In the genomic region with DNA sequence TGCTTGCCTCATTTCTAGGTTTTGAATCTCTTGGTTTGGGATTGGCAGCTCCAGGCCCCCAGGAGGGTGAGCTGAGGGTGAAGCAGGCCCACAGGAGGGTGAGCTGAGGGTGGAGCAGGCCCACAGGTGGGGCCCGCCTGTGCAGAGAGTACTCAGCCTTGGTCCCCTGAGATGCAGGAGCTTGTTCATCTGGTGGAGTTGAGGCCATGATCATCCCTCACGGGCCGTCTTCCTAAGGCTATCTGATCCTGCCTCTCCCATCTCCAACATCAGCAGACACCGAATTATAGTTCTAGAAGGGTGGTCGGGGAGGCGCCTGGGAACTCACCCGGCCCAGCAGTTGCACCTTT, we compare ENCODE assay signal across 27 cellular contexts.
A peak's percentile ranks its signal among the peaks of the same experiment; 100 is the strongest.
DNase-seq lines count a peak whose midpoint lies in the region; ATAC-seq and TF ChIP-seq lines count a peak whose summit lies in the region.
"Had no signal": no experiment of that assay in that cellular context is flagged by ENCODE, and none has a peak within 500 bp of the region (broad histone marks: within the 10 kb centered on the region; RNA-seq: fewer than 3 reads in every experiment).

No MANE protein-coding gene starts in this region.

- CTCF ChIA-PET in HEK293 (lab: Yijun Ruan, JAX) (interaction anchor here (0.5 kb wide), 1 partner anchor 287 kb away, joined by 3 read pairs; no protein-coding TSS in a partner anchor), mammary epithelial cell (lab: Charles Lee; ENCODE audit: low non-redundant PET) (no interaction called here)

- H3K27me3 Mint-ChIP-seq in chondrocyte (ENCODE audit: low read depth), result peaks cover 41% of the 10 kb centered on the region
- peaks cover 9% of the 10 kb centered on the region for H3K27me3 Mint-ChIP-seq in mesothelial cell of epicardium (ENCODE audit: low read depth)

- DNase-seq in chondrocyte (ENCODE audit: low spot score) (peak; percentile 49), mesothelial cell of epicardium (ENCODE audit: low spot score in 2 of 2, unreplicated experiment in 2 of 2) (no peak), mammary epithelial cell (no peak), left ventricle myocardium superior (no peak), NK-92 (lab: John Stamatoyannopoulos, UW; ENCODE audit: unreplicated experiment) (no peak), Right ventricle myocardium inferior (ENCODE audit: missing footprints) (no peak)
- DNase-seq: AML-193; Caco-2; CD8-positive, alpha-beta T cell; EL; GDM1; NCI-H1092 treated with DMSO at 0.1 percent for 48 hours; NCI-H1436; NCI-H187; NCI-H2081 treated with DMSO at 0.1 percent for 48 hours; NCI-H2171; NCI-H226; NCI-H510A; NCI-H69; SIG-M5 had no signal

- 81% methylated on average over 7 of the region's 7 CpGs for WGBS in mammary epithelial cell (ENCODE audit: low coverage, missing lambda C conversion rate)

- no peaks in the 10 kb centered on the region for H3K79me2 ChIP-seq in mammary epithelial cell (ENCODE audit: insufficient read depth, low read length)

- BruUV-seq in mammary epithelial cell (replicated peaks; lab: Mats Ljungman, UMichigan), result no TSS peak

- H3K9me3 ChIP-seq in HEK293 (ENCODE audit: control insufficient read depth, insufficient read depth, low read depth, low read length) (no peaks in the 10 kb centered on the region), mammary epithelial cell (replicated peaks; ENCODE audit: insufficient read depth, low read length) (peaks cover 47% of the 10 kb centered on the region)
- H3K9me3 ChIP-seq: A549 had no signal

- in situ Hi-C loops in mammary epithelial cell (cut with MboI; ENCODE audit: low sequenced_read_pairs in 2 of 2), result no loop called here

- H3K4me1 ChIP-seq in HEK293 (ENCODE audit: control insufficient read depth, insufficient read depth, low read length), result no peaks in the 10 kb centered on the region
- no peaks in the 10 kb centered on the region for H3K4me1 ChIP-seq in mammary epithelial cell (ENCODE audit: insufficient read depth, low read length)
- H3K4me1 ChIP-seq: A549, Caco-2 had no signal

- no peak overlapping the region for H3K9ac ChIP-seq in mammary epithelial cell (ENCODE audit: insufficient read depth, low read length)

- H3K36me3 Mint-ChIP-seq in chondrocyte (ENCODE audit: low read depth) (peaks cover 3% of the 10 kb centered on the region), mesothelial cell of epicardium (no peaks in the 10 kb centered on the region)
- H3K36me3 Mint-ChIP-seq: CD8-positive, alpha-beta T cell had no signal

- no peak for TF ChIP-seq CTCF in HEK293 (tag by site-specific recombination; IDR thresholded peaks at IDR 0.05)
- no peak for TF ChIP-seq CTCF in chondrocyte (IDR thresholded peaks at IDR 0.05)
- TF ChIP-seq CTCF in mesothelial cell of epicardium (IDR thresholded peaks at IDR 0.05; ENCODE audit: unreplicated experiment), result no peak
- TF ChIP-seq CTCF in mammary epithelial cell (conservative IDR thresholded peaks at IDR 0.05 in 1 of 2, IDR thresholded peaks at IDR 0.05 in 1 of 2; ENCODE audit: extremely low read depth in 1 of 2, insufficient read depth in 1 of 2, low read depth in 1 of 2, low read length in 2 of 2), result no peak

- H3K4me2 ChIP-seq in mammary epithelial cell (ENCODE audit: insufficient read depth, low read depth, low read length), result no peak overlapping the region
- H3K4me2 ChIP-seq: A549 had no signal

- no peak overlapping the region for H2AFZ ChIP-seq in mammary epithelial cell (ENCODE audit: low read depth, low read length)

- H3K27me3 ChIP-seq in mammary epithelial cell (ENCODE audit: insufficient read depth, low read length), result no peaks in the 10 kb centered on the region

- POLR2A ChIA-PET in HEK293 (lab: Yijun Ruan, JAX), result no interaction called here

- dilution Hi-C loops in mammary epithelial cell (cut with HindIII; ENCODE audit: low sequenced_read_pairs), result loop anchor here (5.0 to 10.0 kb wide), 3 partner anchors 43 to 930 kb away; no protein-coding TSS in a partner anchor

- intact Hi-C loops in mammary epithelial cell (cut with micrococcal nuclease), result no loop called here
- intact Hi-C loops in left ventricle myocardium superior (cut with micrococcal nuclease), result no loop called here
- intact Hi-C loops in Right ventricle myocardium inferior (cut with DNase I), result no loop called here

- H3K4me1 Mint-ChIP-seq in chondrocyte (ENCODE audit: low read depth) (no peaks in the 10 kb centered on the region), mesothelial cell of epicardium (peaks cover 54% of the 10 kb centered on the region)

- no peak overlapping the region for H3K27ac ChIP-seq in HEK293 (ENCODE audit: extremely low read depth, low read depth, low read length)
- no peak overlapping the region for H3K27ac ChIP-seq in mammary epithelial cell (ENCODE audit: insufficient read depth, low read depth, low read length)
- H3K27ac ChIP-seq: A549, C4-2B, RWPE1, SK-N-MC had no signal

- H3K4me3 ChIP-seq in HEK293 (ENCODE audit: low read depth, low read length), result no peak overlapping the region
- H3K4me3 ChIP-seq in mammary epithelial cell (replicated peaks in 1 of 3; ENCODE audit: insufficient read depth in 1 of 3, low read depth in 2 of 3, low read length in 3 of 3), result no peak overlapping the region
- H3K4me3 ChIP-seq: A549, K562, SK-N-MC had no signal

- ATAC-seq in left ventricle myocardium superior (no peak), Right ventricle myocardium inferior (no peak)
- ATAC-seq: A549; CD8-positive, alpha-beta T cell; K562; Panc1 had no signal

- H3K4me3 Mint-ChIP-seq in chondrocyte (ENCODE audit: unreplicated experiment) (no peak overlapping the region), mesothelial cell of epicardium (no peak overlapping the region)
- H3K4me3 Mint-ChIP-seq: CD8-positive, alpha-beta T cell had no signal

- H3K9me3 Mint-ChIP-seq in chondrocyte (ENCODE audit: low read depth) (peaks cover 2% of the 10 kb centered on the region), mesothelial cell of epicardium (peaks cover 2% of the 10 kb centered on the region)
- H3K9me3 Mint-ChIP-seq: CD8-positive, alpha-beta T cell had no signal

- H4K20me1 ChIP-seq in mammary epithelial cell (ENCODE audit: insufficient read depth, low read length), result no peaks in the 10 kb centered on the region

- H3K27ac Mint-ChIP-seq in chondrocyte (ENCODE audit: unreplicated experiment) (no peak overlapping the region), mesothelial cell of epicardium (peak overlapping the region; percentile 59)
- H3K27ac Mint-ChIP-seq: CD8-positive, alpha-beta T cell had no signal

- H3K36me3 ChIP-seq in HEK293 (ENCODE audit: control insufficient read depth in 2 of 2, insufficient read depth in 1 of 2, low read length in 2 of 2) (no peaks in the 10 kb centered on the region), mammary epithelial cell (ENCODE audit: insufficient read depth, low read length) (no peaks in the 10 kb centered on the region)

TF ChIP-seq in HEK293, 187 proteins besides CTCF, POLR2A, EP300 and RAD21:
- TF ChIP-seq KLF17 (tag by site-specific recombination; IDR thresholded peaks at IDR 0.05) (peak; percentile 44; the same call in 1 of the 2 replicates), ZBTB21 (tag by site-specific recombination; IDR thresholded peaks at IDR 0.05) (no peak)
